In genomic region chr22:37259540-37260029, GRCh38 we compare ENCODE assay signal across 9 cellular contexts. TPM values are rescaled to one million over a fixed set of nuclear protein-coding genes. Genes with fewer than 3 reads are reported as not detected.
DNase-seq lines count a peak whose midpoint lies in the region; ATAC-seq and TF ChIP-seq lines count a peak whose summit lies in the region.
"Had no signal": no experiment of that assay in that cellular context is flagged by ENCODE, and none has a peak within 500 bp of the region (broad histone marks: within the 10 kb centered on the region; RNA-seq: fewer than 3 reads in every experiment).

No MANE protein-coding gene starts in this region.

- CTCF ChIA-PET in activated CD4-positive, alpha-beta T cell treated with anti-CD3 and anti-CD28 coated beads, Interleukin-2, amount 10 ng/mL, durations not matched to agents 7 days and 5 days (lab: Charles Lee): interaction anchor here (0.7 to 4.7 kb wide), 16 partner anchors 7 to 195 kb away, joined by 3 to 81 read pairs (median 4); partner anchors contain the start of genes CYTH4 and RAC2

- H3K27me3 Mint-ChIP-seq in activated CD4-positive, alpha-beta T cell treated with anti-CD3 and anti-CD28 coated beads, Interleukin-2, amount 10 ng/mL, durations not matched to agents 24 days and 14 days: peaks cover 6% of the 10 kb centered on the region
- peaks cover 18% of the 10 kb centered on the region for H3K27me3 Mint-ChIP-seq in activated CD4-positive, alpha-beta T cell treated with anti-CD3 and anti-CD28 coated beads, Interleukin-2, amount 10 ng/mL, durations not matched to agents 7 days and 5 days
- peaks cover 19% of the 10 kb centered on the region for H3K27me3 Mint-ChIP-seq in central memory CD8-positive, alpha-beta T cell
- peaks cover 37% of the 10 kb centered on the region for H3K27me3 Mint-ChIP-seq in nephron (ENCODE audit: low read depth)

- intact Hi-C loops in activated CD4-positive, alpha-beta T cell treated with anti-CD3 and anti-CD28 coated beads, Interleukin-2, amount 10 ng/mL, durations not matched to agents 24 days and 14 days (cut with micrococcal nuclease): loop anchor here (1.0 to 5.0 kb wide), 3 partner anchors 17 to 273 kb away; no protein-coding TSS in a partner anchor

- ATAC-seq in central memory CD8-positive, alpha-beta T cell (replicated peaks; ENCODE audit: extremely low read depth, poor library complexity, severe bottlenecking): no peak
- ATAC-seq in GM21515 (IDR thresholded peaks at IDR 0.05; ENCODE audit: unreplicated experiment) (no peak), HG02798 (IDR thresholded peaks at IDR 0.05; ENCODE audit: poor library complexity, unreplicated experiment) (no peak)

- peaks cover 38% of the 10 kb centered on the region for H3K4me1 Mint-ChIP-seq in activated CD4-positive, alpha-beta T cell treated with anti-CD3 and anti-CD28 coated beads, Interleukin-2, amount 10 ng/mL, durations not matched to agents 24 days and 14 days
- H3K4me1 Mint-ChIP-seq in activated CD4-positive, alpha-beta T cell treated with anti-CD3 and anti-CD28 coated beads, Interleukin-2, amount 10 ng/mL, durations not matched to agents 7 days and 5 days: peaks cover 37% of the 10 kb centered on the region
- H3K4me1 Mint-ChIP-seq in central memory CD8-positive, alpha-beta T cell: peaks cover 6% of the 10 kb centered on the region
- peaks cover 10% of the 10 kb centered on the region for H3K4me1 Mint-ChIP-seq in nephron

- H3K4me3 Mint-ChIP-seq in activated CD4-positive, alpha-beta T cell treated with anti-CD3 and anti-CD28 coated beads, Interleukin-2, amount 10 ng/mL, durations not matched to agents 24 days and 14 days: peak overlapping the region; percentile 28
- H3K4me3 Mint-ChIP-seq in activated CD4-positive, alpha-beta T cell treated with anti-CD3 and anti-CD28 coated beads, Interleukin-2, amount 10 ng/mL, durations not matched to agents 7 days and 5 days: no peak overlapping the region
- H3K4me3 Mint-ChIP-seq in central memory CD8-positive, alpha-beta T cell: peak overlapping the region; percentile 18
- peak overlapping the region; percentile 1 to 56 (median 31) for H3K4me3 Mint-ChIP-seq in nephron

- DNase-seq in activated CD4-positive, alpha-beta T cell treated with anti-CD3 and anti-CD28 coated beads, Interleukin-2, amount 10 ng/mL, durations not matched to agents 24 days and 14 days: peak; percentile 76
- no peak for DNase-seq in activated CD4-positive, alpha-beta T cell treated with anti-CD3 and anti-CD28 coated beads, Interleukin-2, amount 10 ng/mL, durations not matched to agents 7 days and 5 days
- DNase-seq in LHCN-M2 (ENCODE audit: low read depth) (peak; percentile 38), DMS114 treated with DMSO at 0.1 percent for 48 hours (lab: John Stamatoyannopoulos, UW; ENCODE audit: unreplicated experiment) (no peak)
- DNase-seq in central memory CD8-positive, alpha-beta T cell (ENCODE audit: low spot score in 2 of 2): no peak

- peaks cover 2% of the 10 kb centered on the region for H3K36me3 Mint-ChIP-seq in activated CD4-positive, alpha-beta T cell treated with anti-CD3 and anti-CD28 coated beads, Interleukin-2, amount 10 ng/mL, durations not matched to agents 24 days and 14 days (ENCODE audit: low read depth)
- peaks cover 4% of the 10 kb centered on the region for H3K36me3 Mint-ChIP-seq in activated CD4-positive, alpha-beta T cell treated with anti-CD3 and anti-CD28 coated beads, Interleukin-2, amount 10 ng/mL, durations not matched to agents 7 days and 5 days (ENCODE audit: low read depth)
- H3K36me3 Mint-ChIP-seq in central memory CD8-positive, alpha-beta T cell (ENCODE audit: insufficient read depth): no peaks in the 10 kb centered on the region
- peaks cover 3% of the 10 kb centered on the region for H3K36me3 Mint-ChIP-seq in nephron (ENCODE audit: low read depth)

- POLR2A ChIA-PET in activated CD4-positive, alpha-beta T cell treated with anti-CD3 and anti-CD28 coated beads, Interleukin-2, amount 10 ng/mL, durations not matched to agents 7 days and 5 days (lab: Charles Lee): no interaction called here

- peaks cover 3% of the 10 kb centered on the region for H3K9me3 Mint-ChIP-seq in activated CD4-positive, alpha-beta T cell treated with anti-CD3 and anti-CD28 coated beads, Interleukin-2, amount 10 ng/mL, durations not matched to agents 24 days and 14 days
- H3K9me3 Mint-ChIP-seq in activated CD4-positive, alpha-beta T cell treated with anti-CD3 and anti-CD28 coated beads, Interleukin-2, amount 10 ng/mL, durations not matched to agents 7 days and 5 days: peaks cover 9% of the 10 kb centered on the region
- H3K9me3 Mint-ChIP-seq in central memory CD8-positive, alpha-beta T cell: no peaks in the 10 kb centered on the region
- peaks cover 9% of the 10 kb centered on the region for H3K9me3 Mint-ChIP-seq in nephron

- peak overlapping the region; percentile 54 for H3K27ac Mint-ChIP-seq in activated CD4-positive, alpha-beta T cell treated with anti-CD3 and anti-CD28 coated beads, Interleukin-2, amount 10 ng/mL, durations not matched to agents 24 days and 14 days
- H3K27ac Mint-ChIP-seq in activated CD4-positive, alpha-beta T cell treated with anti-CD3 and anti-CD28 coated beads, Interleukin-2, amount 10 ng/mL, durations not matched to agents 7 days and 5 days: no peak overlapping the region
- H3K27ac Mint-ChIP-seq in central memory CD8-positive, alpha-beta T cell (ENCODE audit: low read depth): no peak overlapping the region
- no peak overlapping the region for H3K27ac Mint-ChIP-seq in nephron

- TF ChIP-seq CTCF in nephron (IDR thresholded peaks at IDR 0.05; ENCODE audit: unreplicated experiment in 3 of 3): peak; percentile 53 to 57 (median 57)

RNA-seq across cellular contexts. Expression of gene RAC2, which starts 15.5 kb away (rescaled TPM):
- total RNA-seq in activated CD4-positive, alpha-beta T cell treated with anti-CD3 and anti-CD28 coated beads, Interleukin-2, amount 10 ng/mL, durations not matched to agents 24 days and 14 days: 519 and 540 TPM in 2 replicates
- total RNA-seq in activated CD4-positive, alpha-beta T cell treated with anti-CD3 and anti-CD28 coated beads, Interleukin-2, amount 10 ng/mL, durations not matched to agents 7 days and 5 days: 1,000 to 10,000 TPM; 1,015 to 1,117 TPM
- 0.69 and 1.1 TPM in 2 replicates for total RNA-seq in LHCN-M2 (2014; rRNA removed)
- 0.91 TPM for polyA plus RNA-seq in LHCN-M2 (2012)

RNA-seq across cellular contexts. Expression of gene CYTH4, which starts 22.7 kb away (rescaled TPM):
- 43.5 and 44.9 TPM in 2 replicates for total RNA-seq in activated CD4-positive, alpha-beta T cell treated with anti-CD3 and anti-CD28 coated beads, Interleukin-2, amount 10 ng/mL, durations not matched to agents 24 days and 14 days
- 100 to 1,000 TPM; 106 to 110 TPM for total RNA-seq in activated CD4-positive, alpha-beta T cell treated with anti-CD3 and anti-CD28 coated beads, Interleukin-2, amount 10 ng/mL, durations not matched to agents 7 days and 5 days
- not detected in 2 replicates for total RNA-seq in LHCN-M2 (2014; rRNA removed)
- not detected for polyA plus RNA-seq in LHCN-M2 (2012)

RNA-seq across cellular contexts. Expression of gene SSTR3, which starts 47.3 kb away (rescaled TPM):
- total RNA-seq in activated CD4-positive, alpha-beta T cell treated with anti-CD3 and anti-CD28 coated beads, Interleukin-2, amount 10 ng/mL, durations not matched to agents 24 days and 14 days: 3.5 and 4.0 TPM in 2 replicates
- total RNA-seq in activated CD4-positive, alpha-beta T cell treated with anti-CD3 and anti-CD28 coated beads, Interleukin-2, amount 10 ng/mL, durations not matched to agents 7 days and 5 days: 10 to 100 TPM; 10.1 to 10.2 TPM
- not detected in 2 replicates for total RNA-seq in LHCN-M2 (2014; rRNA removed)
- polyA plus RNA-seq in LHCN-M2 (2012): not detected
- total RNA-seq: dermis microvascular lymphatic vessel endothelial cell had no signal

Comparison
In these comparisons a context has a peak if more than half of its experiments do, and no peak if none do; other contexts are left out.
1. DNase-seq: peak in activated CD4-positive, alpha-beta T cell treated with anti-CD3 and anti-CD28 coated beads, Interleukin-2, amount 10 ng/mL, durations not matched to agents 24 days and 14 days (single experiment) and LHCN-M2 (single experiment); none in activated CD4-positive, alpha-beta T cell treated with anti-CD3 and anti-CD28 coated beads, Interleukin-2, amount 10 ng/mL, durations not matched to agents 7 days and 5 days (single experiment), central memory CD8-positive, alpha-beta T cell (0 of 2) and DMS114 treated with DMSO at 0.1 percent for 48 hours (single experiment).
2. RNA of gene RAC2, which starts 15.5 kb away (total RNA-seq): 1,015 to 1,117 TPM in activated CD4-positive, alpha-beta T cell treated with anti-CD3 and anti-CD28 coated beads, Interleukin-2, amount 10 ng/mL, durations not matched to agents 7 days and 5 days and 519 to 540 TPM in activated CD4-positive, alpha-beta T cell treated with anti-CD3 and anti-CD28 coated beads, Interleukin-2, amount 10 ng/mL, durations not matched to agents 24 days and 14 days; 0.69 to 1.1 TPM in LHCN-M2; every median in the first group is over 100 times any median in the second.
3. RNA of gene CYTH4, which starts 22.7 kb away (total RNA-seq): 106 to 110 TPM in activated CD4-positive, alpha-beta T cell treated with anti-CD3 and anti-CD28 coated beads, Interleukin-2, amount 10 ng/mL, durations not matched to agents 7 days and 5 days and 43.5 to 44.9 TPM in activated CD4-positive, alpha-beta T cell treated with anti-CD3 and anti-CD28 coated beads, Interleukin-2, amount 10 ng/mL, durations not matched to agents 24 days and 14 days; not detected in LHCN-M2; every median in the first group is over 10 times any median in the second.